8 cellular contexts compared by ENCODE assay signal in the genomic region with DNA sequence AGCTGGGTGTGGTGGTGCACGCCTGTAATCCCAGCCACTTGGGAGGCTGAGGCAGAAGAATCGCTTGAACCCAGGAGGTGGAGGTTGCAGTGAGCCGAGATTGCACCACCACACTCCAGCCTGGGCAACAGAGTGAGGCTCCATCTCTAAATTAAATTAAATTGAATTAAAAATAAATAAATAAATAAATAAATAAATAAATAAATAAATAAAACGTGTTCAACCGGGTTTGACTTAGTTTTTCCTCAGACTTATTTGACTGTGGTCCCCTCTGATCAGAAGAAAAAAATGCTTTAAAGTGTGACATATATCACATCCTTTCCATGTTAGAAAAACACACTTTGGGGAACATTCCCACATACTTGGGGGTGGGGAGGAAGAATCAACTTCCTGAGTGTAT.
DNase-seq lines count a peak whose midpoint lies in the region; ATAC-seq, FAIRE-seq and TF ChIP-seq lines count a peak whose summit lies in the region.
"Not testable (repeated sequence)": the region's sequence is repeated elsewhere in the genome, so short reads cannot be mapped to it uniquely, and the experiment has no call there.

No MANE protein-coding gene starts in this region.

- not testable (repeated sequence) for TF ChIP-seq RAD21 in A549 (conservative IDR thresholded peaks at IDR 0.05 in 1 of 2, IDR thresholded peaks at IDR 0.05 in 1 of 2)

- 57% methylated on average over 5 of the region's 5 CpGs for WGBS in A549 (ENCODE audit: missing lambda C conversion rate)
- 90 to 94% (median 92%) methylated on average over 5 of the region's 5 CpGs for WGBS in stomach, 5 donors

- H3K9me3 ChIP-seq in A549, result peaks cover 11% of the 10 kb centered on the region
- H3K9me3 ChIP-seq in adipocyte (ENCODE audit: control insufficient read depth, low read length); neutrophil; upper lobe of right lung: not testable (repeated sequence)
- H3K9me3 ChIP-seq in stomach, result peaks cover 0 to 12% (median 6%) of the 10 kb centered on the region in 4 donors

- not testable (repeated sequence) for DNase-seq in A549 (ENCODE audit: low read depth in 1 of 2, low spot score in 1 of 2); HFFc6; adipocyte (ENCODE audit: low read depth); dorsolateral prefrontal cortex; stomach; upper lobe of right lung

- not testable (repeated sequence) for TF ChIP-seq CTCF in A549 (IDR thresholded peaks at IDR 0.05); HFFc6 (IDR thresholded peaks at IDR 0.05); dorsolateral prefrontal cortex (IDR thresholded peaks at IDR 0.05 in 54 of 56, conservative IDR thresholded peaks at IDR 0.05 in 2 of 56; ENCODE audit: low read depth in 1 of 56, partially characterized antibody in 56 of 56); neutrophil (IDR thresholded peaks at IDR 0.05); stomach (IDR thresholded peaks at IDR 0.05); upper lobe of right lung (IDR thresholded peaks at IDR 0.05)

- H3K4me1 ChIP-seq in A549, upper lobe of right lung: not testable (repeated sequence)
- H3K4me1 ChIP-seq in adipocyte (ENCODE audit: control insufficient read depth, insufficient read depth, low read length) (peaks cover 19% of the 10 kb centered on the region), neutrophil (ENCODE audit: control insufficient read depth in 1 of 2, insufficient read depth in 1 of 2, low read depth in 1 of 2, low read length in 1 of 2) (peaks cover 12 to 28% of the 10 kb centered on the region in 2 experiments), stomach (peaks cover 0 to 12% (median 5%) of the 10 kb centered on the region in 4 donors)

- not testable (repeated sequence) for TF ChIP-seq POLR2A in A549 (IDR thresholded peaks at IDR 0.05; ENCODE audit: low read length); stomach (IDR thresholded peaks at IDR 0.05)

- peak overlapping the region; percentile 61; the same call in 1 of the 2 replicates for H3K4me3 Mint-ChIP-seq in HFFc6

- peak overlapping the region; percentile 2; the same call in 1 of the 3 replicates for H3K4me2 ChIP-seq in A549

- H3K9me3 Mint-ChIP-seq in HFFc6, result peaks cover 14% of the 10 kb centered on the region

- H3K4me1 Mint-ChIP-seq in HFFc6 (ENCODE audit: low read depth), result peaks cover 36% of the 10 kb centered on the region

- not testable (repeated sequence) for H3K4me3 ChIP-seq in A549; neutrophil (ENCODE audit: low read depth in 1 of 2, low read length in 1 of 2); stomach
- H3K4me3 ChIP-seq in adipocyte (ENCODE audit: low read length) (peak overlapping the region; percentile 81), dorsolateral prefrontal cortex (peak overlapping the region in 2 of 59 donors; percentile 19 to 20), upper lobe of right lung (peak overlapping the region; percentile 20)

- H3K36me3 ChIP-seq in adipocyte (ENCODE audit: control insufficient read depth, insufficient read depth, low read length, severe bottlenecking); neutrophil; stomach; upper lobe of right lung: not testable (repeated sequence)

- not testable (repeated sequence) for H3K27me3 Mint-ChIP-seq in HFFc6 (ENCODE audit: insufficient read depth)

- CTCF ChIA-PET in A549 (lab: Yijun Ruan, JAX), result interaction anchor here (1.3 kb wide), 1 partner anchor 120 kb away, joined by 4 read pairs; no protein-coding TSS in a partner anchor

- not testable (repeated sequence) for FAIRE-seq in A549 (lab: Jason Lieb, UNC)

- intact Hi-C loops in dorsolateral prefrontal cortex (cut with DNase I); stomach (cut with DNase I; ENCODE audit: low total_unique reads); upper lobe of right lung (cut with DNase I): not testable (repeated sequence)

- H3K36me3 Mint-ChIP-seq in HFFc6 (ENCODE audit: low read depth), result peaks cover 11% of the 10 kb centered on the region

- not testable (repeated sequence) for H3K27me3 ChIP-seq in adipocyte (replicated peaks; ENCODE audit: control insufficient read depth, insufficient read depth, low read length); dorsolateral prefrontal cortex; layer of hippocampus (ENCODE audit: control insufficient read depth, insufficient read depth, low read length); neutrophil; stomach; upper lobe of right lung

- peak overlapping the region; percentile 68 for H3K27ac Mint-ChIP-seq in HFFc6

- POLR2A ChIA-PET in A549 (lab: Yijun Ruan, JAX), result not testable (repeated sequence)

- ATAC-seq in A549, upper lobe of right lung: not testable (repeated sequence)

- not testable (repeated sequence) for H3K27ac ChIP-seq in A549, upper lobe of right lung
- peak overlapping the region in 38 of 59 donors; percentile 2 to 81 (median 61) for H3K27ac ChIP-seq in dorsolateral prefrontal cortex
- H3K27ac ChIP-seq in layer of hippocampus (ENCODE audit: low read depth, low read length), result peak overlapping the region; percentile 0
- H3K27ac ChIP-seq in neutrophil, result peak overlapping the region; percentile 80
- peak overlapping the region in 3 of 5 donors; percentile 37 to 54 (median 52) for H3K27ac ChIP-seq in stomach

- peak overlapping the region; percentile 72 for H3K9ac ChIP-seq in adipocyte (ENCODE audit: low read length)

- not testable (repeated sequence) for TF ChIP-seq EP300 in A549 (IDR thresholded peaks at IDR 0.05); stomach (IDR thresholded peaks at IDR 0.05)

TF ChIP-seq in A549, 52 proteins besides CTCF, POLR2A, EP300 and RAD21:
- peak; percentile 88 for TF ChIP-seq ZC3H11A (IDR thresholded peaks at IDR 0.05)
TF ChIP-seq in A549: peak in this region for 1; not testable (repeated sequence) for 51.
